ENCODE assay signal across 22 cellular contexts in genomic region chr12:87332987-87333761, GRCh38.
DNase-seq lines count a peak whose midpoint lies in the region; ATAC-seq and TF ChIP-seq lines count a peak whose summit lies in the region.
"Had no signal": no experiment of that assay in that cellular context is flagged by ENCODE, and none has a peak within 500 bp of the region (broad histone marks: within the 10 kb centered on the region; RNA-seq: fewer than 3 reads in every experiment).

No MANE protein-coding gene starts in this region.

- no peaks in the 10 kb centered on the region for H3K36me3 ChIP-seq in A673 (ENCODE audit: insufficient read depth, low read length, poor library complexity, severe bottlenecking)
- no peaks in the 10 kb centered on the region for H3K36me3 ChIP-seq in psoas muscle (ENCODE audit: insufficient read depth in 1 of 2, low read depth in 1 of 2)
- H3K36me3 ChIP-seq: cardiac muscle cell, lower lobe of right lung, tibial artery had no signal

- intact Hi-C loops in A673 (cut with micrococcal nuclease; ENCODE audit: unreplicated experiment): no loop called here
- intact Hi-C loops in psoas muscle (cut with DNase I): no loop called here

- H3K9me3 ChIP-seq in A673 (ENCODE audit: low read depth, low read length, poor library complexity, severe bottlenecking) (no peaks in the 10 kb centered on the region), T-helper 17 cell (ENCODE audit: control insufficient read depth, low read length, poor library complexity, severe bottlenecking) (no peaks in the 10 kb centered on the region), psoas muscle (no peaks in the 10 kb centered on the region)
- H3K9me3 ChIP-seq: lower lobe of right lung, tibial artery had no signal

- no peak overlapping the region for H3K4me3 ChIP-seq in A673 (ENCODE audit: low read depth, low read length, poor library complexity, severe bottlenecking)
- no peak overlapping the region for H3K4me3 ChIP-seq in psoas muscle
- H3K4me3 ChIP-seq: cardiac muscle cell, K562, lower lobe of right lung, tibial artery had no signal

- TF ChIP-seq CTCF in A673 (conservative IDR thresholded peaks at IDR 0.05; ENCODE audit: low read depth, low read length) (no peak), psoas muscle (IDR thresholded peaks at IDR 0.05) (no peak)

- H3K4me1 ChIP-seq in A673 (ENCODE audit: insufficient read depth, low read length, poor library complexity, severe bottlenecking): peaks cover 15% of the 10 kb centered on the region
- no peaks in the 10 kb centered on the region for H3K4me1 ChIP-seq in psoas muscle
- H3K4me1 ChIP-seq: lower lobe of right lung had no signal

- no peaks in the 10 kb centered on the region for H3K4me1 Mint-ChIP-seq in T-helper 17 cell
- H3K4me1 Mint-ChIP-seq: activated naive CD4-positive, alpha-beta T cell treated with anti-CD3 and anti-CD28 coated beads, Interleukin-2, amount 50 U/mL, for 24 hours; activated T-helper 17 cell treated with anti-CD3 and anti-CD28 coated beads, Interleukin-2, amount 50 U/mL, for 72 hours; stimulated activated naive CD8-positive, alpha-beta T cell treated with anti-CD3 and anti-CD28 coated beads, Interleukin-15, amount 100 ng/mL, for 72 hours had no signal

- CTCF ChIA-PET in A673 (lab: Charles Lee): no interaction called here

- ATAC-seq in T-helper 17 cell (no peak), psoas muscle (no peak)
- ATAC-seq: activated T-helper 17 cell treated with anti-CD3 and anti-CD28 coated beads, Interleukin-2, amount 50 U/mL, for 72 hours; K562; lower lobe of right lung; stimulated activated naive CD8-positive, alpha-beta T cell treated with anti-CD3 and anti-CD28 coated beads, Interleukin-15, amount 100 ng/mL, for 72 hours had no signal

- POLR2A ChIA-PET in A673 (lab: Charles Lee; ENCODE audit: low non-redundant PET): no interaction called here

- H3K27me3 ChIP-seq in A673 (replicated peaks; ENCODE audit: insufficient read depth, low read depth, low read length, poor library complexity): no peaks in the 10 kb centered on the region
- no peaks in the 10 kb centered on the region for H3K27me3 ChIP-seq in psoas muscle (ENCODE audit: insufficient read depth in 3 of 3, low read length in 2 of 3)
- H3K27me3 ChIP-seq: cardiac muscle cell, tibial artery had no signal

- H3K36me3 Mint-ChIP-seq in T-helper 17 cell (ENCODE audit: low read depth): no peaks in the 10 kb centered on the region
- H3K36me3 Mint-ChIP-seq: activated naive CD4-positive, alpha-beta T cell treated with anti-CD3 and anti-CD28 coated beads, Interleukin-2, amount 50 U/mL, for 24 hours had no signal

- no peak overlapping the region for H3K4me3 Mint-ChIP-seq in T-helper 17 cell
- H3K4me3 Mint-ChIP-seq: activated naive CD4-positive, alpha-beta T cell treated with anti-CD3 and anti-CD28 coated beads, Interleukin-2, amount 50 U/mL, for 24 hours; activated T-helper 17 cell treated with anti-CD3 and anti-CD28 coated beads, Interleukin-2, amount 50 U/mL, for 72 hours; stimulated activated naive CD8-positive, alpha-beta T cell treated with anti-CD3 and anti-CD28 coated beads, Interleukin-15, amount 100 ng/mL, for 72 hours had no signal

- DNase-seq in A673 (ENCODE audit: low spot score): peak; percentile 80
- peak; percentile 19 for DNase-seq in M059J (ENCODE audit: low read depth)
- DNase-seq in NCI-H69 (lab: John Stamatoyannopoulos, UW): peak; percentile 70
- DNase-seq in cerebellar cortex (ENCODE audit: low spot score): peak; percentile 21
- no peak for DNase-seq in kidney glomerular epithelial cell (lab: John Stamatoyannopoulos, UW)
- no peak for DNase-seq in T-helper 17 cell
- DNase-seq in psoas muscle: no peak
- DNase-seq in caudate nucleus (lab: John Stamatoyannopoulos, UW): no peak
- DNase-seq: activated CD4-positive, alpha-beta T cell treated with anti-CD3 and anti-CD28 coated beads, Interleukin-2, amount 50 U/mL, for 48 hours; activated CD8-positive, alpha-beta memory T cell treated with anti-CD3 and anti-CD28 coated beads, Interleukin-2, amount 50 U/mL, for 4 hours; anterior cingulate cortex; islet precursor cell; lower lobe of right lung; NCI-H2029; NCI-H526; OCI-M1; stimulated activated naive CD8-positive, alpha-beta T cell treated with anti-CD3 and anti-CD28 coated beads, Interleukin-15, amount 100 ng/mL, for 72 hours; tibial artery had no signal

- H3K27me3 Mint-ChIP-seq in T-helper 17 cell: no peaks in the 10 kb centered on the region
- H3K27me3 Mint-ChIP-seq: activated naive CD4-positive, alpha-beta T cell treated with anti-CD3 and anti-CD28 coated beads, Interleukin-2, amount 50 U/mL, for 24 hours; activated T-helper 17 cell treated with anti-CD3 and anti-CD28 coated beads, Interleukin-2, amount 50 U/mL, for 72 hours; stimulated activated naive CD8-positive, alpha-beta T cell treated with anti-CD3 and anti-CD28 coated beads, Interleukin-15, amount 100 ng/mL, for 72 hours had no signal

- H3K27ac Mint-ChIP-seq in T-helper 17 cell: no peak overlapping the region
- H3K27ac Mint-ChIP-seq: activated naive CD4-positive, alpha-beta T cell treated with anti-CD3 and anti-CD28 coated beads, Interleukin-2, amount 50 U/mL, for 24 hours; activated T-helper 17 cell treated with anti-CD3 and anti-CD28 coated beads, Interleukin-2, amount 50 U/mL, for 72 hours; stimulated activated naive CD8-positive, alpha-beta T cell treated with anti-CD3 and anti-CD28 coated beads, Interleukin-15, amount 100 ng/mL, for 72 hours had no signal

- WGBS in psoas muscle, 3 donors: 17 to 25% (median 21%) methylated on average over 5 of the region's 5 CpGs

- H3K27ac ChIP-seq in A673 (ENCODE audit: low read depth, low read length, poor library complexity, severe bottlenecking) (peak overlapping the region; percentile 10), psoas muscle (no peak overlapping the region), caudate nucleus (ENCODE audit: low read depth, low read length) (no peak overlapping the region)
- H3K27ac ChIP-seq: cardiac muscle cell, lower lobe of right lung, tibial artery had no signal

- no TSS peak for BruUV-seq in A673 (replicated peaks; lab: Mats Ljungman, UMichigan)

Comparison
In these comparisons a context has a peak if more than half of its experiments do, and no peak if none do; other contexts are left out.
1. DNase-seq: peak in A673 (single experiment), M059J (single experiment), NCI-H69 (single experiment) and cerebellar cortex (single experiment); none in kidney glomerular epithelial cell (single experiment), T-helper 17 cell (0 of 3), psoas muscle (0 of 2) and caudate nucleus (0 of 61).